Comparison of ENCODE assay signal across 8 cellular contexts in genomic region chr3:157127831-157128767, GRCh38. TPM values are rescaled to one million over a fixed set of nuclear protein-coding genes. Genes with fewer than 3 reads are reported as not detected.
DNase-seq lines count a peak whose midpoint lies in the region; ATAC-seq, FAIRE-seq and TF ChIP-seq lines count a peak whose summit lies in the region.

No MANE protein-coding gene starts in this region.

- no peak for TF ChIP-seq POLR2A in NB4 (IDR thresholded peaks at IDR 0.05; ENCODE audit: extremely low read depth, insufficient read length)

- FAIRE-seq in urothelium cell line (lab: Jason Lieb, UNC): no peak

- no peak overlapping the region for H4K91ac ChIP-seq in trophoblast cell (ENCODE audit: low read depth, low read length)

- peak overlapping the region; percentile 22 for H4K8ac ChIP-seq in trophoblast cell (ENCODE audit: low read depth, low read length)

- H3K9me3 ChIP-seq in trophoblast cell (ENCODE audit: insufficient read depth, low read depth, low read length): no peaks in the 10 kb centered on the region

- no peak overlapping the region for H3K4ac ChIP-seq in trophoblast cell (ENCODE audit: low read depth, low read length)

- H2AK5ac ChIP-seq in trophoblast cell (ENCODE audit: low read length): no peak overlapping the region

- no peak overlapping the region for H4K12ac ChIP-seq in trophoblast cell (ENCODE audit: low read depth, low read length)

- H3K4me3 ChIP-seq in NB4 (ENCODE audit: low read depth, low read length) (no peak overlapping the region), trophoblast cell (ENCODE audit: low read depth, low read length) (no peak overlapping the region)

- H3K4me1 ChIP-seq in trophoblast cell (ENCODE audit: control insufficient read depth in 1 of 2, insufficient read depth in 2 of 2, low read length in 2 of 2): peaks cover 23% of the 10 kb centered on the region in 2 experiments

- H3K27me3 ChIP-seq in trophoblast cell (ENCODE audit: insufficient read depth, low read length): no peaks in the 10 kb centered on the region

- H3K79me1 ChIP-seq in trophoblast cell (ENCODE audit: low read length): peaks cover 8% of the 10 kb centered on the region

- H2BK5ac ChIP-seq in trophoblast cell (ENCODE audit: low read depth, low read length, poor library complexity): no peak overlapping the region

- peak overlapping the region; percentile 29 for H3K27ac ChIP-seq in trophoblast cell (ENCODE audit: low read depth, low read length)

- no peak overlapping the region for H2BK12ac ChIP-seq in trophoblast cell (ENCODE audit: low read length)

- peak; percentile 16 for DNase-seq in NCI-H2171 treated with DMSO at 0.1 percent for 48 hours (lab: John Stamatoyannopoulos, UW)
- no peak for DNase-seq in NCI-H2171 (lab: John Stamatoyannopoulos, UW)
- DNase-seq in NB4 (ENCODE audit: low read depth): peak; percentile 79
- DNase-seq in activated CD8-positive, alpha-beta memory T cell treated with anti-CD3 and anti-CD28 coated beads, Interleukin-2, amount 50 U/mL, for 1 hour (ENCODE audit: extremely low read depth): peak; percentile 57
- DNase-seq in trophoblast cell: peak; percentile 66 to 91
- peak; percentile 32 for DNase-seq in urothelium cell line (ENCODE audit: low spot score)
- no peak for DNase-seq in cortex of kidney (lab: John Stamatoyannopoulos, UW)

- TF ChIP-seq CTCF in NB4 (IDR thresholded peaks at IDR 0.05; ENCODE audit: low read depth, low read length): no peak

- no peaks in the 10 kb centered on the region for H3K79me2 ChIP-seq in trophoblast cell (ENCODE audit: control insufficient read depth, insufficient read depth, low read length, poor library complexity)

- no peak overlapping the region for H3K18ac ChIP-seq in trophoblast cell (ENCODE audit: low read length)

- H3K14ac ChIP-seq in trophoblast cell (ENCODE audit: low read length): no peak overlapping the region

- ATAC-seq in esophagus mucosa: peak; percentile 13

- H2AFZ ChIP-seq in trophoblast cell (ENCODE audit: insufficient read depth, low read length, poor library complexity): no peak overlapping the region

- no peak overlapping the region for H2BK120ac ChIP-seq in trophoblast cell (ENCODE audit: insufficient read depth, low read length, poor library complexity)

- no CpG with 5 or more reads among the region's 8 CpGs for WGBS in trophoblast cell (ENCODE audit: extremely low coverage, insufficient coverage, insufficient read length)

- no peak overlapping the region for H3K9ac ChIP-seq in trophoblast cell (ENCODE audit: low read length)

- H3K36me3 ChIP-seq in trophoblast cell (ENCODE audit: control insufficient read depth in 1 of 2, insufficient read depth in 2 of 2, low read length in 2 of 2): no peaks in the 10 kb centered on the region

- H3K23ac ChIP-seq in trophoblast cell (ENCODE audit: low read length): no peak overlapping the region

- no peak overlapping the region for H3K4me2 ChIP-seq in trophoblast cell (ENCODE audit: low read length)

RNA-seq across cellular contexts. Expression of gene CCNL1, which starts 31.8 kb away (rescaled TPM):
- total RNA-seq in esophagus mucosa: 59.5 TPM
- polyA plus RNA-seq in trophoblast cell (2013): 56.5 and 56.9 TPM in 2 replicates

Comparison
In these comparisons a context has a peak if more than half of its experiments do, and no peak if none do; other contexts are left out.
1. DNase-seq: peak in NCI-H2171 treated with DMSO at 0.1 percent for 48 hours (single experiment), NB4 (single experiment), activated CD8-positive, alpha-beta memory T cell treated with anti-CD3 and anti-CD28 coated beads, Interleukin-2, amount 50 U/mL, for 1 hour (single experiment), trophoblast cell (2 of 2) and urothelium cell line (single experiment); none in NCI-H2171 (single experiment) and cortex of kidney (single experiment).